ENCODE assay signal across 1 cellular context in the genomic region with DNA sequence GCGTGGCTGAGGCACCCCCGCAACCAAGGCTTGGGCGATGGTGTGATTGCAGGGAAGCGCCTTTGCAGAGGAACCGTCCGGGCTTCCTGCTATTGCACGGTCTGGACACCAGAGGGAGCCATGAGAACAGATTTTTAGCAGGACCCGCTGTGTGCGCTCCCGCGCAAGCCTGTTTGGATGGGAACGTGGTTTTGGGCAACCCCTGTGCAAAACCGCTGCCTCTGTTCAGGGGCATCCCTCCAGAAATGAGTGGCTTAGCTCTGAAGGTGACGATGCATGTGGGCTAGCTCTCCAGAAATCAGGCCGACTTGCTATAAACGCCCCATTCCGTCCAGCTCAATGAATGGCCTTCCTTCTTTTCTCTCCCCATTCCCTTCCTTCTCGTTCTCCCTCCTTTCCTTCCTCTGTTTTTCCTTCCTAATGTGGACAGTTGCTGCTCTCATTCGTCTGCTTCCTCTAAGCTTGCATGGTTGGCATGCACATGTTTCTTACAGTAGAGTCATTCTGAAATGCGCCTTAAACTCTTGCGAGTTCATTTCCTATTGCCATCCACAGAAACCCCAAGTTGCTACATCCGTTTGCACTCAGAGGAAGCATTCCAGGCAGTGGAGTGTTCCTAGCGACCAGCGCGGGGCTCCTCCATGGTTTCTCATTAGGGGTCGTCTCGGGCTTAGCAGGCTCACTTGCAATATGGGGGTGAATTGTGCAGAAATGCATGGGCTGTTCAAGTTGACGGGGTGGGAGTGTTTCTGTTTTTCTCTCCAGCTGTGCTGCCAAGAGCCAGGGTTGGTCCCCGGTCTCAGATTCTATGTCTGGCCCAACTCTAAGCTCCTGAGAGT.
TF ChIP-seq lines count a peak whose summit lies in the region.

No MANE protein-coding gene starts in this region.

TF ChIP-seq in WTC11, 78 proteins besides CTCF, POLR2A, EP300 and RAD21 (continued from another document):
- TF ChIP-seq, protein P1, sequence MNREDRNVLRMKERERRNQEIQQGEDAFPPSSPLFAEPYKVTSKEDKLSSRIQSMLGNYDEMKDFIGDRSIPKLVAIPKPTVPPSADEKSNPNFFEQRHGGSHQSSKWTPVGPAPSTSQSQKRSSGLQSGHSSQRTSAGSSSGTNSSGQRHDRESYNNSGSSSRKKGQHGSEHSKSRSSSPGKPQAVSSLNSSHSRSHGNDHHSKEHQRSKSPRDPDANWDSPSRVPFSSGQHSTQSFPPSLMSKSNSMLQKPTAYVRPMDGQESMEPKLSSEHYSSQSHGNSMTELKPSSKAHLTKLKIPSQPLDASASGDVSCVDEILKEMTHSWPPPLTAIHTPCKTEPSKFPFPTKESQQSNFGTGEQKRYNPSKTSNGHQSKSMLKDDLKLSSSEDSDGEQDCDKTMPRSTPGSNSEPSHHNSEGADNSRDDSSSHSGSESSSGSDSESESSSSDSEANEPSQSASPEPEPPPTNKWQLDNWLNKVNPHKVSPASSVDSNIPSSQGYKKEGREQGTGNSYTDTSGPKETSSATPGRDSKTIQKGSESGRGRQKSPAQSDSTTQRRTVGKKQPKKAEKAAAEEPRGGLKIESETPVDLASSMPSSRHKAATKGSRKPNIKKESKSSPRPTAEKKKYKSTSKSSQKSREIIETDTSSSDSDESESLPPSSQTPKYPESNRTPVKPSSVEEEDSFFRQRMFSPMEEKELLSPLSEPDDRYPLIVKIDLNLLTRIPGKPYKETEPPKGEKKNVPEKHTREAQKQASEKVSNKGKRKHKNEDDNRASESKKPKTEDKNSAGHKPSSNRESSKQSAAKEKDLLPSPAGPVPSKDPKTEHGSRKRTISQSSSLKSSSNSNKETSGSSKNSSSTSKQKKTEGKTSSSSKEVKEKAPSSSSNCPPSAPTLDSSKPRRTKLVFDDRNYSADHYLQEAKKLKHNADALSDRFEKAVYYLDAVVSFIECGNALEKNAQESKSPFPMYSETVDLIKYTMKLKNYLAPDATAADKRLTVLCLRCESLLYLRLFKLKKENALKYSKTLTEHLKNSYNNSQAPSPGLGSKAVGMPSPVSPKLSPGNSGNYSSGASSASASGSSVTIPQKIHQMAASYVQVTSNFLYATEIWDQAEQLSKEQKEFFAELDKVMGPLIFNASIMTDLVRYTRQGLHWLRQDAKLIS (CRISPR knock-in tag; IDR thresholded peaks at IDR 0.05; ENCODE audit: borderline replicate concordance) = no peak
- TF ChIP-seq, protein P2, sequence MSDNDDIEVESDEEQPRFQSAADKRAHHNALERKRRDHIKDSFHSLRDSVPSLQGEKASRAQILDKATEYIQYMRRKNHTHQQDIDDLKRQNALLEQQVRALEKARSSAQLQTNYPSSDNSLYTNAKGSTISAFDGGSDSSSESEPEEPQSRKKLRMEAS (CRISPR knock-in tag; IDR thresholded peaks at IDR 0.05) = peak; percentile 65; the same call in 1 of the 2 replicates
